Comparison of ENCODE assay signal across 22 cellular contexts in the genomic region with DNA sequence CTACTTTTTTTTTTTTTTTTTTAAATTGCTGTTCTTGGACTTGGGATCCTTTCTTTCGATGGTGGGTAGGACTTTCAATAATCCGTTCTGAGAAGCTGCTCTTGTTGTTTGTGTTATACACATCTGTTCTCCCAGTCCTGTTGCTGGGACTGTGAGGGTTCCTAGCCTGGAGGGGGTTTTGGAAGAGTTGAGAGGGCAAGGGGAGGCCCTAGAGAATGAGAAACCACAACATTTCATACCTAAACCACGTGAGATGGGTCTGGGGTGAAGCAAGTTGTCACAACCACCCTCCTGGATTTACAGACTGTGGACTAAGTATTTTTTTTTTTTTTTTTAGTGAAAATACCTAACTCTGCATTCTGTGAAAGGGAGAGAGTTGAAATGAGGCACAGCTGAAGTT.
DNase-seq lines count a peak whose midpoint lies in the region; ATAC-seq and TF ChIP-seq lines count a peak whose summit lies in the region.
"Had no signal": no experiment of that assay in that cellular context is flagged by ENCODE, and none has a peak within 500 bp of the region (broad histone marks: within the 10 kb centered on the region; RNA-seq: fewer than 3 reads in every experiment).

No MANE protein-coding gene starts in this region.

- intact Hi-C loops in PC-9 (cut with micrococcal nuclease; ENCODE audit: unreplicated experiment), result no loop called here

- no peaks in the 10 kb centered on the region for H3K27me3 ChIP-seq in BLaER1 treated with 17β-estradiol and CSF1 and Interleukin-3, amounts not matched to agents 10 nM and 100 nM
- H3K27me3 ChIP-seq in OCI-LY1 (ENCODE audit: insufficient read depth, low read length) (no peaks in the 10 kb centered on the region), fibroblast of lung (ENCODE audit: control insufficient read depth, insufficient read depth, low read length) (no peaks in the 10 kb centered on the region), PC-9 (ENCODE audit: insufficient read depth, low read depth) (no peaks in the 10 kb centered on the region)
- H3K27me3 ChIP-seq: brain microvascular endothelial cell had no signal

- peaks cover 0 to 30% (median 6%) of the 10 kb centered on the region in 11 experiments; a peak in 10 of 22 replicates for H4K20me1 ChIP-seq in BLaER1 treated with 17β-estradiol and CSF1 and Interleukin-3, amounts not matched to agents 10 nM and 100 nM
- no peaks in the 10 kb centered on the region for H4K20me1 ChIP-seq in OCI-LY1 (ENCODE audit: insufficient read depth, low read length)
- H4K20me1 ChIP-seq in fibroblast of lung (ENCODE audit: control insufficient read depth, extremely low read depth, insufficient read depth, low read length), result no peaks in the 10 kb centered on the region
- H4K20me1 ChIP-seq in PC-9 (ENCODE audit: insufficient read depth), result no peaks in the 10 kb centered on the region; the same call in 1 of the 2 replicates

- no peak overlapping the region for H2AFZ ChIP-seq in OCI-LY1 (ENCODE audit: low read length)
- H2AFZ ChIP-seq in fibroblast of lung (ENCODE audit: low read length), result no peak overlapping the region
- H2AFZ ChIP-seq in PC-9, result no peak overlapping the region
- H2AFZ ChIP-seq: GM23248 had no signal

- no TSS peak for BruUV-seq in PC-9 (replicated peaks; lab: Mats Ljungman, UMichigan)

- no peak overlapping the region for H3K27ac Mint-ChIP-seq in stimulated activated effector memory CD8-positive, alpha-beta T cell treated with anti-CD3 and anti-CD28 coated beads, Interleukin-12 subunit alpha, Interleukin-12 subunit beta, amount 100 ng/mL, for 72 hours
- no peak overlapping the region for H3K27ac Mint-ChIP-seq in mesothelial cell of epicardium
- H3K27ac Mint-ChIP-seq: activated B cell treated with CpG ODN at 0.5 μM for 24 hours; dendritic cell treated with granulocyte-macrophage colony-stimulating factor and Interleukin-4, amounts not matched to agents 40 ng/mL and 50 ng/mL, for 4 days; progenitor cell of endocrine pancreas had no signal

- H3K9me2 ChIP-seq in OCI-LY1 (ENCODE audit: low read depth, low read length) (no peaks in the 10 kb centered on the region), PC-9 (ENCODE audit: insufficient read depth) (no peaks in the 10 kb centered on the region)

- no peaks in the 10 kb centered on the region for H3K79me2 ChIP-seq in OCI-LY1 (ENCODE audit: insufficient read depth, low read length)
- no peaks in the 10 kb centered on the region for H3K79me2 ChIP-seq in fibroblast of lung (ENCODE audit: control insufficient read depth, insufficient read depth, low read length)
- no peaks in the 10 kb centered on the region for H3K79me2 ChIP-seq in PC-9 (ENCODE audit: low read depth)

- ATAC-seq in GM18907 (IDR thresholded peaks at IDR 0.05; ENCODE audit: unreplicated experiment), result peak; percentile 39
- no peak for ATAC-seq in stimulated activated effector memory CD8-positive, alpha-beta T cell treated with anti-CD3 and anti-CD28 coated beads, Interleukin-12 subunit alpha, Interleukin-12 subunit beta, amount 100 ng/mL, for 72 hours
- ATAC-seq: Right ventricle myocardium inferior had no signal

- TF ChIP-seq CTCF in OCI-LY1 (IDR thresholded peaks at IDR 0.05; ENCODE audit: low read length) (no peak), fibroblast of lung (conservative IDR thresholded peaks at IDR 0.05 in 1 of 2, IDR thresholded peaks at IDR 0.05 in 1 of 2; ENCODE audit: low read depth in 1 of 2, low read length in 2 of 2) (no peak), PC-9 (conservative IDR thresholded peaks at IDR 0.05) (no peak), mesothelial cell of epicardium (IDR thresholded peaks at IDR 0.05; ENCODE audit: unreplicated experiment) (no peak)

- CTCF ChIA-PET in PC-9 (lab: Charles Lee), result no interaction called here

- peaks cover 69 to 99% (median 83%) of the 10 kb centered on the region in 10 experiments for H3K4me1 ChIP-seq in BLaER1 treated with 17β-estradiol and CSF1 and Interleukin-3, amounts not matched to agents 10 nM and 100 nM
- H3K4me1 ChIP-seq in OCI-LY1 (ENCODE audit: insufficient read depth, low read length, severe bottlenecking), result peaks cover 41% of the 10 kb centered on the region
- H3K4me1 ChIP-seq in fibroblast of lung (ENCODE audit: control insufficient read depth, extremely low read depth, insufficient read depth, low read length), result peaks cover 3% of the 10 kb centered on the region
- H3K4me1 ChIP-seq in PC-9 (replicated peaks; ENCODE audit: insufficient read depth), result peaks cover 2% of the 10 kb centered on the region; the same call in 1 of the 2 replicates
- H3K4me1 ChIP-seq: Caco-2 had no signal

- H3K36me3 ChIP-seq in BLaER1 treated with 17β-estradiol and CSF1 and Interleukin-3, amounts not matched to agents 10 nM and 100 nM, result peaks cover 4 to 61% (median 40%) of the 10 kb centered on the region in 11 experiments; a peak in 18 of 22 replicates
- peaks cover 18% of the 10 kb centered on the region for H3K36me3 ChIP-seq in OCI-LY1 (ENCODE audit: insufficient read depth, low read length)
- H3K36me3 ChIP-seq in fibroblast of lung (ENCODE audit: control insufficient read depth, insufficient read depth, low read length), result no peaks in the 10 kb centered on the region
- no peaks in the 10 kb centered on the region for H3K36me3 ChIP-seq in PC-9 (ENCODE audit: low read depth)
- H3K36me3 ChIP-seq: brain microvascular endothelial cell, left ventricle myocardium inferior, thoracic aorta had no signal

- POLR2A ChIA-PET in PC-9 (lab: Charles Lee; ENCODE audit: unreplicated experiment), result no interaction called here

- H3K9me3 ChIP-seq in BLaER1 treated with 17β-estradiol and CSF1 and Interleukin-3, amounts not matched to agents 10 nM and 100 nM (replicated peaks in 1 of 11), result peaks cover 0 to 33% (median 0%) of the 10 kb centered on the region in 11 experiments; a peak in 5 of 22 replicates
- no peaks in the 10 kb centered on the region for H3K9me3 ChIP-seq in OCI-LY1 (ENCODE audit: low read length)
- no peaks in the 10 kb centered on the region for H3K9me3 ChIP-seq in fibroblast of lung (ENCODE audit: control insufficient read depth, insufficient read depth, low read depth, low read length)
- no peaks in the 10 kb centered on the region for H3K9me3 ChIP-seq in PC-9 (ENCODE audit: insufficient read depth, low read depth)
- H3K9me3 ChIP-seq: Caco-2, left ventricle myocardium inferior, thoracic aorta had no signal

- no peak overlapping the region for H3K4me3 ChIP-seq in BLaER1 treated with 17β-estradiol and CSF1 and Interleukin-3, amounts not matched to agents 10 nM and 100 nM
- H3K4me3 ChIP-seq in OCI-LY1 (ENCODE audit: low read depth, low read length, poor library complexity, severe bottlenecking) (no peak overlapping the region), fibroblast of lung (replicated peaks in 1 of 4; ENCODE audit: control extremely low read depth in 1 of 4, insufficient read depth in 1 of 4, low read depth in 3 of 4, low read length in 4 of 4) (no peak overlapping the region), PC-9 (no peak overlapping the region)
- H3K4me3 ChIP-seq: GM23248, left ventricle myocardium inferior, thoracic aorta had no signal

- H3K4me2 ChIP-seq in BLaER1 treated with 17β-estradiol and CSF1 and Interleukin-3, amounts not matched to agents 10 nM and 100 nM, result peak overlapping the region in 10 of 11 experiments; percentile 78 to 94 (median 85); a peak in 20 of 22 replicates
- no peak overlapping the region for H3K4me2 ChIP-seq in OCI-LY1 (ENCODE audit: low read length)
- peak overlapping the region; percentile 29 for H3K4me2 ChIP-seq in fibroblast of lung (ENCODE audit: extremely low read depth, insufficient read depth, low read length)
- no peak overlapping the region for H3K4me2 ChIP-seq in PC-9

- no peaks in the 10 kb centered on the region for H3F3A ChIP-seq in OCI-LY1 (ENCODE audit: insufficient read depth, low read length)
- H3F3A ChIP-seq in PC-9 (ENCODE audit: insufficient read depth, low read depth), result 0 out of 2 replicates have a peak, but pooled peaks cover 4% of the 10 kb centered on the region

- H3K4me1 Mint-ChIP-seq in stimulated activated effector memory CD8-positive, alpha-beta T cell treated with anti-CD3 and anti-CD28 coated beads, Interleukin-12 subunit alpha, Interleukin-12 subunit beta, amount 100 ng/mL, for 72 hours, result peaks cover 48% of the 10 kb centered on the region
- H3K4me1 Mint-ChIP-seq in mesothelial cell of epicardium, result peaks cover 26% of the 10 kb centered on the region

- H3K27me3 Mint-ChIP-seq in mesothelial cell of epicardium (ENCODE audit: low read depth), result no peaks in the 10 kb centered on the region
- H3K27me3 Mint-ChIP-seq: activated B cell treated with CpG ODN at 0.5 μM for 24 hours had no signal

- H3K9ac ChIP-seq in BLaER1 treated with 17β-estradiol and CSF1 and Interleukin-3, amounts not matched to agents 10 nM and 100 nM, result peak overlapping the region in 4 of 11 experiments; percentile 44 to 73 (median 58); a peak in 4 of 22 replicates
- H3K9ac ChIP-seq in OCI-LY1 (ENCODE audit: low read length), result no peak overlapping the region
- no peak overlapping the region for H3K9ac ChIP-seq in fibroblast of lung (ENCODE audit: insufficient read depth, low read length)
- H3K9ac ChIP-seq: GM23248 had no signal

- H3K36me3 Mint-ChIP-seq in stimulated activated effector memory CD8-positive, alpha-beta T cell treated with anti-CD3 and anti-CD28 coated beads, Interleukin-12 subunit alpha, Interleukin-12 subunit beta, amount 100 ng/mL, for 72 hours, result no peaks in the 10 kb centered on the region
- H3K36me3 Mint-ChIP-seq in mesothelial cell of epicardium, result peaks cover 3% of the 10 kb centered on the region

- no peaks in the 10 kb centered on the region for H3K9me3 Mint-ChIP-seq in stimulated activated effector memory CD8-positive, alpha-beta T cell treated with anti-CD3 and anti-CD28 coated beads, Interleukin-12 subunit alpha, Interleukin-12 subunit beta, amount 100 ng/mL, for 72 hours
- no peaks in the 10 kb centered on the region for H3K9me3 Mint-ChIP-seq in mesothelial cell of epicardium
- H3K9me3 Mint-ChIP-seq: activated B cell treated with CpG ODN at 0.5 μM for 24 hours had no signal

- no peak for DNase-seq in fibroblast of lung (ENCODE audit: low read depth in 2 of 2)
- no peak for DNase-seq in PC-9
- DNase-seq in stimulated activated effector memory CD8-positive, alpha-beta T cell treated with anti-CD3 and anti-CD28 coated beads, Interleukin-12 subunit alpha, Interleukin-12 subunit beta, amount 100 ng/mL, for 72 hours (ENCODE audit: low spot score in 2 of 2), result no peak
- DNase-seq in NCI-H2227 (lab: John Stamatoyannopoulos, UW; ENCODE audit: unreplicated experiment), result no peak
- no peak for DNase-seq in mesothelial cell of epicardium (ENCODE audit: low spot score in 2 of 2, unreplicated experiment in 2 of 2)
- DNase-seq: activated B cell treated with CpG ODN at 0.5 μM for 24 hours; activated naive CD4-positive, alpha-beta T cell treated with anti-CD3 and anti-CD28 coated beads, Interleukin-2, amount 50 U/mL, for 16 hours; brain microvascular endothelial cell; Caco-2; GM23248; Kasumi-1; left ventricle myocardium inferior; NCI-H1436 treated with DMSO at 0.1 percent for 48 hours; small intestine had no signal

- H3K27ac ChIP-seq in BLaER1 treated with 17β-estradiol and CSF1 and Interleukin-3, amounts not matched to agents 10 nM and 100 nM, result peak overlapping the region in 8 of 11 experiments; percentile 8 to 86 (median 80); a peak in 15 of 22 replicates
- H3K27ac ChIP-seq in OCI-LY1 (ENCODE audit: low read depth, low read length, poor library complexity, severe bottlenecking), result peak overlapping the region; percentile 11
- no peak overlapping the region for H3K27ac ChIP-seq in fibroblast of lung (ENCODE audit: insufficient read depth, low read length)
- H3K27ac ChIP-seq in PC-9, result no peak overlapping the region
- H3K27ac ChIP-seq: brain microvascular endothelial cell, epithelial cell of prostate, GM23248, left ventricle myocardium inferior, thoracic aorta had no signal

- no peak overlapping the region for H3K4me3 Mint-ChIP-seq in stimulated activated effector memory CD8-positive, alpha-beta T cell treated with anti-CD3 and anti-CD28 coated beads, Interleukin-12 subunit alpha, Interleukin-12 subunit beta, amount 100 ng/mL, for 72 hours
- no peak overlapping the region for H3K4me3 Mint-ChIP-seq in mesothelial cell of epicardium
- H3K4me3 Mint-ChIP-seq: activated B cell treated with CpG ODN at 0.5 μM for 24 hours; dendritic cell treated with granulocyte-macrophage colony-stimulating factor and Interleukin-4, amounts not matched to agents 40 ng/mL and 50 ng/mL, for 4 days had no signal

Comparison
In these comparisons a context has a peak if more than half of its experiments do, and no peak if none do; other contexts are left out.
1. H3K27ac ChIP-seq: peak in BLaER1 treated with 17β-estradiol and CSF1 and Interleukin-3, amounts not matched to agents 10 nM and 100 nM (8 of 11) and OCI-LY1 (single experiment); none in fibroblast of lung (single experiment) and PC-9 (single experiment).
2. H3K4me2 ChIP-seq: peak in BLaER1 treated with 17β-estradiol and CSF1 and Interleukin-3, amounts not matched to agents 10 nM and 100 nM (10 of 11) and fibroblast of lung (single experiment); none in OCI-LY1 (single experiment) and PC-9 (single experiment).